1 cellular context compared by ENCODE assay signal in the genomic region with DNA sequence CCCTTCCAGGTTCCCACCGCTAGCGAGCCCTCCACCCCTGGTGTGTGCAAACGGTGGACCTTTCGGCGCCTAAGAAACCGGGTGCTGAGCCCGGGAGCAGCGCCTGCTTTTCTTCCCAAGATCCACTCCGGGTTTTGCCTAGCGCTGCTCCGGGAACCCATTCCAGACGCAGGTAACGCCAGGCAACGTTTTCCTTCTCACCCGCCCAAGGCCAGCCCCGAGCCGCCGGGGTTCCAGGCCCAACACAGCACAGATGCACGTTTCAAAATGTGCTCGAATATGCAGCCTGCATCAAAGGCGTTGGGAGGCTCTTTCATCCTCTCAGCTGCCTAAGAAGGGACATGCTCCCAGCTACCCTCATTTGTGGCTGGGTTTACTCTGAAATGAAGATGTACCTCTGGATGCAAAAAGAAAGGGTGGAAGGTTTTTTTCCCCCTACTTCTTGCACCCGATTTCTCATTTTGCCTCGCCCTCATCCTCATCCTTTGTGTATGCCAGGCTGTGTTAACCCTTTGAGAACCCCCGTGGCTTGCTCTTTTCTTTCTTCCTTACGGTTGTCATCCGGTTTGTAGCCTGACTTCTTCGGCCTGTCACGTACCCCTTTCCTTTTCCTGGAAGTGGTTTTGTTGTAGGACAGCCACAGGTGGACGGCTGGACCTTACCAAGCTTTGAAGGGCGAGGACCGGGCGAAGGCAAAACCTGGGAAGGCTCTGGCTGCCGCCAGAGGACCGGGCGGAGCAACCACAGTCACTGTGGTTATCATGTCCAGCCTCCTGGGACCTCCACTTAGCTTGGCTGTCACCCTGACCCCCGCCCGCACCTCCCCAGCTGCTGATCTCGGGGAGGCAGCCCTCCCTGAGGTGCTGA.
A peak's percentile ranks its signal among the peaks of the same experiment; 100 is the strongest.
TF ChIP-seq lines count a peak whose summit lies in the region.

No MANE protein-coding gene starts in this region.

TF ChIP-seq in IMR-90, 13 proteins besides CTCF, POLR2A, EP300 and RAD21:
- TF ChIP-seq MAZ (IDR thresholded peaks at IDR 0.05; ENCODE audit: borderline replicate concordance, low read depth, low read length) = peak; percentile 70; the same call in 1 of the 2 replicates
- no peak for TF ChIP-seq MXI1 (IDR thresholded peaks at IDR 0.05; ENCODE audit: borderline replicate concordance, low read depth, low read length)
- TF ChIP-seq BHLHE40 (IDR thresholded peaks at IDR 0.05; ENCODE audit: low read depth, low read length) = peak; percentile 77
- TF ChIP-seq RFX5 (IDR thresholded peaks at IDR 0.05; ENCODE audit: low read depth, low read length) = peak; percentile 69
- TF ChIP-seq SMC3 (IDR thresholded peaks at IDR 0.05; ENCODE audit: low read depth, low read length) = peak; percentile 32; the same call in 1 of the 2 replicates
- no peak for TF ChIP-seq FOS (IDR thresholded peaks at IDR 0.05; ENCODE audit: low read depth, low read length)
